ENCODE assay signal across 8 cellular contexts in the genomic region with DNA sequence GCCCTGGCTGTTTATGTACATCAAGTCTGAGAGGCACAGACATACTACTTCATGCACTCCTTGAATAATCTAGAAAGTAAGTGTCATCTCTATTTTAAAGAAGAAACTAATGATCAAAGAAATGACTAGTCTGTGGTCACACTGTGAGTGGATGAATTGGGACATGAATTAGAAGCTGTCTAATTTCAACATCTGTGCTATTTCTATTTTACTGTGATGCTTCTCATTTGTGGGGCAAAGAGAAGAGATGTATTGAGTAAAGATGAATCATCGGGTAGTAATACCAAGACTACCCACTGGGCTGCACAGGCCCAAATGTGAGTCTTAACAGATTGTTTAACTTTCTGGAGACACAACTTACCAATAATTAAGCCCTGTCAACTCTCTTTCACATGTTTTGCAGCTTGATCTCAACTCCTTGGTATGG. TPM values are rescaled to one million over a fixed set of nuclear protein-coding genes. Genes with fewer than 3 reads are reported as not detected.
DNase-seq lines count a peak whose midpoint lies in the region; ATAC-seq and TF ChIP-seq lines count a peak whose summit lies in the region.

No MANE protein-coding gene starts in this region.

- CTCF ChIA-PET in CD8-positive, alpha-beta T cell (lab: Charles Lee), result no interaction called here
- CTCF ChIA-PET in activated CD8-positive, alpha-beta T cell treated with anti-CD3 and anti-CD28 coated beads, Interleukin-2, amount 10 ng/mL, durations not matched to agents 7 days and 5 days (lab: Charles Lee), result interaction anchor here (1.1 kb wide), 1 partner anchor 9 kb away, joined by 3 read pairs; no protein-coding TSS in a partner anchor

- no peaks in the 10 kb centered on the region for H3K9me3 Mint-ChIP-seq in CD8-positive, alpha-beta T cell
- no peaks in the 10 kb centered on the region for H3K9me3 Mint-ChIP-seq in activated CD8-positive, alpha-beta T cell treated with anti-CD3 and anti-CD28 coated beads, Interleukin-2, amount 10 ng/mL, durations not matched to agents 7 days and 5 days (ENCODE audit: insufficient read depth)
- H3K9me3 Mint-ChIP-seq in progenitor cell of endocrine pancreas (ENCODE audit: low read depth), result no peaks in the 10 kb centered on the region

- no peaks in the 10 kb centered on the region for H3K27me3 Mint-ChIP-seq in CD8-positive, alpha-beta T cell (ENCODE audit: low read depth)
- no peaks in the 10 kb centered on the region for H3K27me3 Mint-ChIP-seq in activated CD8-positive, alpha-beta T cell treated with anti-CD3 and anti-CD28 coated beads, Interleukin-2, amount 10 ng/mL, durations not matched to agents 7 days and 5 days (ENCODE audit: low read depth)
- no peaks in the 10 kb centered on the region for H3K27me3 Mint-ChIP-seq in progenitor cell of endocrine pancreas

- peak; percentile 62 for ATAC-seq in CD8-positive, alpha-beta T cell
- peak; percentile 63 for ATAC-seq in GM19324 (IDR thresholded peaks at IDR 0.05; ENCODE audit: low FRiP score, unreplicated experiment)
- peak; percentile 92 for ATAC-seq in HG03139 (IDR thresholded peaks at IDR 0.05; ENCODE audit: unreplicated experiment)
- ATAC-seq in activated CD8-positive, alpha-beta T cell treated with anti-CD3 and anti-CD28 coated beads, Interleukin-2, amount 10 ng/mL, durations not matched to agents 7 days and 5 days, result peak; percentile 51
- no peak for ATAC-seq in left lung

- no peak overlapping the region for H3K27ac ChIP-seq in CD8-positive, alpha-beta T cell (ENCODE audit: low read depth, low read length)
- no peak overlapping the region for H3K27ac ChIP-seq in left lung

- no peak for TF ChIP-seq CTCF in CD8-positive, alpha-beta T cell (IDR thresholded peaks at IDR 0.05)
- peak; percentile 22 for TF ChIP-seq CTCF in progenitor cell of endocrine pancreas (IDR thresholded peaks at IDR 0.05; ENCODE audit: unreplicated experiment)
- TF ChIP-seq CTCF in left lung (IDR thresholded peaks at IDR 0.05), result no peak

- POLR2A ChIA-PET in CD8-positive, alpha-beta T cell (lab: Charles Lee), result no interaction called here
- POLR2A ChIA-PET in activated CD8-positive, alpha-beta T cell treated with anti-CD3 and anti-CD28 coated beads, Interleukin-2, amount 10 ng/mL, durations not matched to agents 7 days and 5 days (lab: Charles Lee), result no interaction called here

- DNase-seq in CD8-positive, alpha-beta T cell, result no peak
- DNase-seq in activated CD8-positive, alpha-beta T cell treated with anti-CD3 and anti-CD28 coated beads, Interleukin-2, amount 10 ng/mL, durations not matched to agents 7 days and 5 days, result no peak
- no peak for DNase-seq in progenitor cell of endocrine pancreas (ENCODE audit: low spot score, unreplicated experiment)
- no peak for DNase-seq in HK-2 (ENCODE audit: unreplicated experiment)
- DNase-seq in kidney glomerular epithelial cell (lab: John Stamatoyannopoulos, UW), result no peak
- DNase-seq in left lung, result no peak

- no peaks in the 10 kb centered on the region for H3K4me1 Mint-ChIP-seq in CD8-positive, alpha-beta T cell (ENCODE audit: low read depth)
- peaks cover 7% of the 10 kb centered on the region for H3K4me1 Mint-ChIP-seq in activated CD8-positive, alpha-beta T cell treated with anti-CD3 and anti-CD28 coated beads, Interleukin-2, amount 10 ng/mL, durations not matched to agents 7 days and 5 days (ENCODE audit: low read depth)
- peaks cover 3% of the 10 kb centered on the region for H3K4me1 Mint-ChIP-seq in progenitor cell of endocrine pancreas (ENCODE audit: low read depth)

- no peak overlapping the region for H3K4me3 Mint-ChIP-seq in CD8-positive, alpha-beta T cell
- no peak overlapping the region for H3K4me3 Mint-ChIP-seq in activated CD8-positive, alpha-beta T cell treated with anti-CD3 and anti-CD28 coated beads, Interleukin-2, amount 10 ng/mL, durations not matched to agents 7 days and 5 days
- H3K4me3 Mint-ChIP-seq in progenitor cell of endocrine pancreas (ENCODE audit: low read depth), result no peak overlapping the region

- peaks cover 3% of the 10 kb centered on the region for H3K36me3 ChIP-seq in CD8-positive, alpha-beta T cell (ENCODE audit: insufficient read depth, low read length)
- peaks cover 0 to 80% of the 10 kb centered on the region in 2 donors for H3K36me3 ChIP-seq in left lung

- peaks cover 29% of the 10 kb centered on the region for H3K36me3 Mint-ChIP-seq in CD8-positive, alpha-beta T cell
- H3K36me3 Mint-ChIP-seq in activated CD8-positive, alpha-beta T cell treated with anti-CD3 and anti-CD28 coated beads, Interleukin-2, amount 10 ng/mL, durations not matched to agents 7 days and 5 days (ENCODE audit: low read depth), result no peaks in the 10 kb centered on the region
- peaks cover 25% of the 10 kb centered on the region for H3K36me3 Mint-ChIP-seq in progenitor cell of endocrine pancreas (ENCODE audit: insufficient read depth)

- intact Hi-C loops in CD8-positive, alpha-beta T cell (cut with DNase I, micrococcal nuclease), result no loop called here
- intact Hi-C loops in left lung (cut with DNase I), result no loop called here

- H3K4me1 ChIP-seq in CD8-positive, alpha-beta T cell (ENCODE audit: insufficient read depth, low read length), result no peaks in the 10 kb centered on the region
- no peaks in the 10 kb centered on the region for H3K4me1 ChIP-seq in left lung

- H3K27ac Mint-ChIP-seq in CD8-positive, alpha-beta T cell, result no peak overlapping the region
- no peak overlapping the region for H3K27ac Mint-ChIP-seq in activated CD8-positive, alpha-beta T cell treated with anti-CD3 and anti-CD28 coated beads, Interleukin-2, amount 10 ng/mL, durations not matched to agents 7 days and 5 days
- no peak overlapping the region for H3K27ac Mint-ChIP-seq in progenitor cell of endocrine pancreas

- no peaks in the 10 kb centered on the region for H3K9me3 ChIP-seq in CD8-positive, alpha-beta T cell (ENCODE audit: low read length)
- no peaks in the 10 kb centered on the region for H3K9me3 ChIP-seq in left lung

- no peak overlapping the region for H3K4me3 ChIP-seq in CD8-positive, alpha-beta T cell (ENCODE audit: low read depth, low read length)
- H3K4me3 ChIP-seq in left lung, result no peak overlapping the region

- no peaks in the 10 kb centered on the region for H3K27me3 ChIP-seq in CD8-positive, alpha-beta T cell (ENCODE audit: insufficient read depth, low read length)
- H3K27me3 ChIP-seq in left lung, result no peaks in the 10 kb centered on the region

RNA-seq across cellular contexts. Expression of a gene that starts 42.4 kb away (rescaled TPM):
- total RNA-seq in CD8-positive, alpha-beta T cell, result 10 to 100 TPM; 12.2 to 14.4 TPM
- total RNA-seq in activated CD8-positive, alpha-beta T cell treated with anti-CD3 and anti-CD28 coated beads, Interleukin-2, amount 10 ng/mL, durations not matched to agents 7 days and 5 days, result 10 to 100 TPM; 26.1 to 28.5 TPM
- total RNA-seq in progenitor cell of endocrine pancreas (22.7 and 24.5 TPM in 2 replicates), left lung (10 to 100 TPM; 19.8 to 29.1 TPM)
